Comparison of ENCODE assay signal across 14 cellular contexts in the genomic region with DNA sequence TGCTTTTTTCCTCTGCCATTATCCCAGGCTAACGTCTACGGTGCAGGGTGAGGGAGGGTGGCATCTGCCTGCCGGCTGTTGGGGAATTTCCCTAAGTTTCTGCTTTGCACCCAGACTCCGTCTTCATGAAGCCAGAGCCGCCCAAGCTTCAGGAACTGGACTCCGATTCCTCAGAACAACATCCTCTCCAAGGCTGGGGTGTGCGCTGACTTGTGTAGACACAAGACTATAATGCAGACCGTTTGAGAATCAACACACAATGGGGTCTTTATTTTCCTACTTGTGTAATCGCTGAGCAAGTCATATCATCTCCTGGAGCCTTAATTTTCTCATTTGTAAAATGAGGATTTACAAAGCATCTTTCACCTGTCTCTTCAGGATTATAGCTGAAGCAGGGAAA.
DNase-seq lines count a peak whose midpoint lies in the region; ATAC-seq, FAIRE-seq and TF ChIP-seq lines count a peak whose summit lies in the region.
"Had no signal": no experiment of that assay in that cellular context is flagged by ENCODE, and none has a peak within 500 bp of the region (broad histone marks: within the 10 kb centered on the region; RNA-seq: fewer than 3 reads in every experiment).

No MANE protein-coding gene starts in this region.

- ATAC-seq in pancreas (peak; percentile 35 to 62 (median 44)), left lobe of liver (no peak), HG02763 (IDR thresholded peaks at IDR 0.05; ENCODE audit: unreplicated experiment) (no peak), left lung (no peak)
- ATAC-seq: activated naive CD4-positive, alpha-beta T cell treated with anti-CD3 and anti-CD28 coated beads, Interleukin-2, amount 50 U/mL, for 72 hours; effector memory CD8-positive, alpha-beta T cell had no signal

- H3K4me3 ChIP-seq in adrenal gland (no peak overlapping the region), pancreas (peak overlapping the region in 2 of 4 donors; percentile 2 to 27), left lung (no peak overlapping the region)

- TF ChIP-seq CTCF in adrenal gland (IDR thresholded peaks at IDR 0.05) (no peak), pancreas (IDR thresholded peaks at IDR 0.05) (no peak), left lung (IDR thresholded peaks at IDR 0.05) (no peak)

- DNase-seq in ACHN = peak; percentile 61
- no peak for DNase-seq in adrenal gland
- peak; percentile 74 for DNase-seq in glomerular visceral epithelial cell (ENCODE audit: extremely low spot score)
- peak in 1 of 6 donors; percentile 40 for DNase-seq in pancreas
- DNase-seq in activated gamma-delta T cell (lab: John Stamatoyannopoulos, UW) = no peak
- no peak for DNase-seq in left lobe of liver (ENCODE audit: low spot score)
- no peak for DNase-seq in left lung
- DNase-seq: activated CD4-positive, alpha-beta T cell treated with anti-CD3 and anti-CD28 coated beads, Interleukin-2, amount 10 ng/mL, durations not matched to agents 7 days and 5 days; effector memory CD8-positive, alpha-beta T cell; GDM1; H7 had no signal

- H3K4me1 ChIP-seq in adrenal gland (replicated peaks in 1 of 2) = peaks cover 0 to 16% of the 10 kb centered on the region in 2 donors
- peaks cover 5 to 13% (median 12%) of the 10 kb centered on the region in 3 donors for H3K4me1 ChIP-seq in pancreas
- H3K4me1 ChIP-seq in left lung = no peaks in the 10 kb centered on the region

- H3K27me3 ChIP-seq in adrenal gland (no peaks in the 10 kb centered on the region), pancreas (no peaks in the 10 kb centered on the region), left lung (no peaks in the 10 kb centered on the region)

- H3K36me3 ChIP-seq in adrenal gland (replicated peaks in 1 of 2) (no peaks in the 10 kb centered on the region), pancreas (no peaks in the 10 kb centered on the region), left lung (no peaks in the 10 kb centered on the region)

- H3K27ac ChIP-seq in adrenal gland = peak overlapping the region in 4 of 5 donors; percentile 16 to 62 (median 58)
- H3K27ac ChIP-seq in pancreas = peak overlapping the region; percentile 23 to 85 (median 75)
- H3K27ac ChIP-seq in left lung = peak overlapping the region in 1 of 2 donors; percentile 33
- H3K27ac ChIP-seq: KMS-11 had no signal

- no peaks in the 10 kb centered on the region for H3K9me3 ChIP-seq in adrenal gland (replicated peaks in 1 of 3)
- H3K9me3 ChIP-seq in pancreas = no peaks in the 10 kb centered on the region
- H3K9me3 ChIP-seq in left lung = no peaks in the 10 kb centered on the region

- 60 to 76% (median 64%) methylated on average over 9 of the region's 9 CpGs for WGBS in adrenal gland, 4 donors
- 12% methylated on average over 9 of the region's 9 CpGs for WGBS in pancreas, 2 donors

- intact Hi-C loops in adrenal gland (cut with DNase I) (no loop called here), pancreas (cut with DNase I) (no loop called here), left lung (cut with DNase I) (no loop called here)

- TF ChIP-seq POLR2A in adrenal gland (IDR thresholded peaks at IDR 0.05) = no peak

- FAIRE-seq in pancreas (lab: Jason Lieb, UNC) = no peak

- in situ Hi-C loops in ACHN (cut with HindIII; ENCODE audit: low pct_ligation_motif_present, low pct_unique_long_range_greater_than_20kb, low sequenced_read_pairs) = no loop called here

Comparison
In these comparisons a context has a peak if more than half of its experiments do, and no peak if none do; other contexts are left out.
1. DNase-seq: peak in ACHN (single experiment) and glomerular visceral epithelial cell (single experiment); none in adrenal gland (0 of 7), activated gamma-delta T cell (single experiment), left lobe of liver (single experiment) and left lung (0 of 2).
2. ATAC-seq: peak in pancreas (4 of 4); none in left lobe of liver (single experiment), HG02763 (single experiment) and left lung (single experiment).